In genomic region chr16:87368029-87368765, GRCh38 we compare ENCODE assay signal across 13 cellular contexts. TPM values are rescaled to one million over a fixed set of nuclear protein-coding genes. Genes with fewer than 3 reads are reported as not detected.
DNase-seq lines count a peak whose midpoint lies in the region; ATAC-seq and TF ChIP-seq lines count a peak whose summit lies in the region.
"Had no signal": no experiment of that assay in that cellular context is flagged by ENCODE, and none has a peak within 500 bp of the region (broad histone marks: within the 10 kb centered on the region; RNA-seq: fewer than 3 reads in every experiment).

No MANE protein-coding gene starts in this region.

- peaks cover 71% of the 10 kb centered on the region for H3K79me2 ChIP-seq in parathyroid adenoma

- H3K27ac ChIP-seq in HEK293 (ENCODE audit: extremely low read depth, low read depth, low read length) (no peak overlapping the region), body of pancreas (peak overlapping the region in 1 of 4 donors; percentile 40), parathyroid adenoma (peak overlapping the region; percentile 17)
- H3K27ac ChIP-seq: right lobe of liver, SJSA1 had no signal

- H2AFZ ChIP-seq in parathyroid adenoma, result no peak overlapping the region

- H3K27me3 ChIP-seq in body of pancreas (no peaks in the 10 kb centered on the region), parathyroid adenoma (ENCODE audit: control insufficient read depth, insufficient read depth, low read length) (no peaks in the 10 kb centered on the region), HAP-1 (ENCODE audit: low read depth) (no peaks in the 10 kb centered on the region)
- H3K27me3 ChIP-seq: right lobe of liver, SJSA1 had no signal

- CTCF ChIA-PET in HEK293 (lab: Yijun Ruan, JAX), result no interaction called here

- peaks cover 8% of the 10 kb centered on the region; the same call in 1 of the 2 replicates for H3K4me1 ChIP-seq in HEK293 (ENCODE audit: control insufficient read depth, insufficient read depth, low read length)
- H3K4me1 ChIP-seq in body of pancreas, result peaks cover 15% of the 10 kb centered on the region
- peaks cover 14% of the 10 kb centered on the region for H3K4me1 ChIP-seq in parathyroid adenoma
- no peaks in the 10 kb centered on the region for H3K4me1 ChIP-seq in HAP-1

- WGBS in body of pancreas, 2 donors, result 70 to 71% methylated on average over 5 of the region's 5 CpGs

- H3K9ac ChIP-seq in parathyroid adenoma, result no peak overlapping the region

- TF ChIP-seq CTCF in HEK293 (tag by site-specific recombination; IDR thresholded peaks at IDR 0.05), result no peak
- no peak for TF ChIP-seq CTCF in body of pancreas (IDR thresholded peaks at IDR 0.05)
- no peak for TF ChIP-seq CTCF in parathyroid adenoma (IDR thresholded peaks at IDR 0.05)

- H3K9me3 ChIP-seq in HEK293 (ENCODE audit: control insufficient read depth, insufficient read depth, low read depth, low read length), result no peaks in the 10 kb centered on the region
- no peaks in the 10 kb centered on the region for H3K9me3 ChIP-seq in body of pancreas
- no peaks in the 10 kb centered on the region for H3K9me3 ChIP-seq in parathyroid adenoma (ENCODE audit: control insufficient read depth, low read length)
- no peaks in the 10 kb centered on the region for H3K9me3 ChIP-seq in HAP-1
- H3K9me3 ChIP-seq: right lobe of liver, SJSA1 had no signal

- ATAC-seq in body of pancreas (peak; percentile 22), GM18519 (IDR thresholded peaks at IDR 0.05; ENCODE audit: low FRiP score, unreplicated experiment) (no peak)

- POLR2A ChIA-PET in HEK293 (lab: Yijun Ruan, JAX), result no interaction called here

- DNase-seq in OCI-M1 (lab: John Stamatoyannopoulos, UW) (peak; percentile 1), body of pancreas (peak in 1 of 4 donors; percentile 31), HAP-1 (ENCODE audit: low spot score in 2 of 2) (no peak), AG08396 (ENCODE audit: low spot score) (no peak)
- DNase-seq: activated CD4-positive, alpha-beta T cell treated with anti-CD3 and anti-CD28 coated beads for 1 hour; activated effector memory CD4-positive, alpha-beta T cell treated with Interleukin-2 at 50 U/mL for 16 hours; kidney glomerular epithelial cell; NCI-H1417 had no signal

- no peak overlapping the region for H3K4me2 ChIP-seq in parathyroid adenoma (ENCODE audit: low read length)

- no peak overlapping the region for H3K4me3 ChIP-seq in HEK293 (ENCODE audit: low read depth, low read length)
- no peak overlapping the region for H3K4me3 ChIP-seq in body of pancreas
- no peak overlapping the region for H3K4me3 ChIP-seq in parathyroid adenoma (ENCODE audit: low read depth, low read length)
- H3K4me3 ChIP-seq in HAP-1, result no peak overlapping the region
- H3K4me3 ChIP-seq: right lobe of liver, SJSA1 had no signal

- intact Hi-C loops in body of pancreas (cut with DNase I), result no loop called here

- in situ Hi-C loops in HAP-1 (cut with MboI; ENCODE audit: low sequenced_read_pairs), result no loop called here

- TF ChIP-seq POLR2A in body of pancreas (IDR thresholded peaks at IDR 0.05), result no peak

- H3K36me3 ChIP-seq in HEK293 (ENCODE audit: control insufficient read depth in 2 of 2, insufficient read depth in 1 of 2, low read length in 2 of 2), result no peaks in the 10 kb centered on the region; a peak in 1 of 3 replicates
- no peaks in the 10 kb centered on the region for H3K36me3 ChIP-seq in body of pancreas (replicated peaks in 1 of 2; ENCODE audit: insufficient read depth in 1 of 2, low read depth in 2 of 2)
- no peaks in the 10 kb centered on the region for H3K36me3 ChIP-seq in parathyroid adenoma (ENCODE audit: control insufficient read depth, insufficient read depth, low read length)
- H3K36me3 ChIP-seq in HAP-1 (replicated peaks), result 0 out of 2 replicates have a peak, but pooled peaks cover 5% of the 10 kb centered on the region

TF ChIP-seq in HEK293, 187 proteins besides CTCF, POLR2A, EP300 and RAD21:
- TF ChIP-seq PRDM1 (tag by site-specific recombination; IDR thresholded peaks at IDR 0.05), result no peak
- peak; percentile 44; the same call in 1 of the 2 replicates for TF ChIP-seq SCRT2 (tag by site-specific recombination; IDR thresholded peaks at IDR 0.05)
TF ChIP-seq in HEK293: peak in this region for 1.

RNA-seq across cellular contexts. Expression of gene FBXO31, which starts 15.4 kb away (rescaled TPM):
- total RNA-seq in body of pancreas, result 10 to 100 TPM; 35.5 to 46.8 TPM

RNA-seq across cellular contexts. Expression of gene MAP1LC3B, which starts 23.9 kb away (rescaled TPM):
- 10 to 100 TPM; 18.5 to 22.8 TPM for total RNA-seq in body of pancreas

RNA-seq across cellular contexts. Expression of gene C16orf95, which starts 51.0 kb away (rescaled TPM):
- 1 to 10 TPM; 1.3 to 2.0 TPM for total RNA-seq in body of pancreas
